ENCODE assay signal across 21 cellular contexts in genomic region chr18:70634576-70635147, GRCh38.
"Had no signal": no experiment of that assay in that cellular context is flagged by ENCODE, and none has a peak within 500 bp of the region (broad histone marks: within the 10 kb centered on the region; RNA-seq: fewer than 3 reads in every experiment).

No MANE protein-coding gene starts in this region.

- H3K4me3 ChIP-seq: coronary artery, gastrocnemius medialis, pancreas, psoas muscle, upper lobe of right lung had no signal

- ATAC-seq: gastrocnemius medialis; left ventricle myocardium superior; pancreas; psoas muscle; right cardiac atrium; stimulated activated naive CD8-positive, alpha-beta T cell treated with anti-CD3 and anti-CD28 coated beads, Interleukin-15, Interleukin-2, amounts not matched to agents 100 U/mL and 50 U/mL, for 24 hours; upper lobe of right lung; WTC11 had no signal

- H3K9me3 ChIP-seq: gastrocnemius medialis, pancreas, psoas muscle, upper lobe of right lung had no signal

- H3K27ac Mint-ChIP-seq: endodermal cell, nephron progenitor cell, WTC11 had no signal

- H3K4me1 Mint-ChIP-seq: endodermal cell, nephron progenitor cell, WTC11 had no signal

- H3K27me3 Mint-ChIP-seq: activated naive CD4-positive, alpha-beta T cell treated with anti-CD3 and anti-CD28 coated beads, Interleukin-2, amount 50 U/mL, for 24 hours had no signal

- H3K4me3 Mint-ChIP-seq: activated naive CD4-positive, alpha-beta T cell treated with anti-CD3 and anti-CD28 coated beads, Interleukin-2, amount 50 U/mL, for 24 hours; endodermal cell; nephron progenitor cell; WTC11 had no signal

- H3K4me1 ChIP-seq: gastrocnemius medialis, pancreas, psoas muscle, upper lobe of right lung had no signal

- H3K36me3 ChIP-seq: gastrocnemius medialis, pancreas, upper lobe of right lung had no signal

- H3K9me3 Mint-ChIP-seq: endodermal cell had no signal

- DNase-seq: activated gamma-delta T cell treated with Interleukin-2 at 50 U/mL for 16 hours; activated T-cell treated with anti-CD3 and anti-CD28 coated beads, Interleukin-2, amount 50 U/mL, for 1 hour; amniotic stem cell; endodermal cell; gastrocnemius medialis; hippocampal formation; left ventricle myocardium superior; midbrain; nephron progenitor cell; pancreas; psoas muscle; right cardiac atrium; stimulated activated CD4-positive, alpha-beta T cell treated with anti-CD3 and anti-CD28 coated beads, Interleukin-12 subunit alpha, Interleukin-12 subunit beta, amount 100 ng/mL, for 4 hours; stimulated activated CD4-positive, alpha-beta T cell treated with anti-CD3 and anti-CD28 coated beads, Interleukin-4, amount 100 ng/mL, for 4 hours; stimulated activated naive CD8-positive, alpha-beta T cell treated with anti-CD3 and anti-CD28 coated beads, Interleukin-15, Interleukin-2, amounts not matched to agents 100 U/mL and 50 U/mL, for 24 hours; T-helper 9 cell; upper lobe of right lung had no signal

- H3K27ac ChIP-seq: coronary artery, epithelial cell of prostate, gastrocnemius medialis, pancreas, psoas muscle, upper lobe of right lung had no signal

- H3K27me3 ChIP-seq: gastrocnemius medialis, pancreas, upper lobe of right lung had no signal
